ENCODE assay signal across 9 cellular contexts in the genomic region with DNA sequence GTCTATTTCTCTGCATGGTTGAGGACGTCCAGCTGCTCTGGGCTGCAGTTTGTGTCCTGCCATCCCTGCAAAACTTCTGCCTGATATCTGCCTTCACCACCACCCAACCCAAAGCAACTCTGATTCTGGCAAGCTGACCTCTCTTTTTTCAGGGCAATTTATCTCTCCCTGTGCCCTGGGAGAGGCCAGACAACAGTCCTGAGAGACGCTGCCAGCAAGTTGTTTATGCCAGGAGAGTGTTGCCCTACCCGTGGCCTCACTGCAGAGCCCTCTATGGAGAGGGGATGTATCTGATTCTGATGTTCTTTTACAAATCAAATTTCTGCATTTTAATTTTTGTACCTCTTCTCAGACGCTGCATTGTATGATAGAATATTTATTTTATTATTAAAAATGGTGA.
"Had no signal": no experiment of that assay in that cellular context is flagged by ENCODE, and none has a peak within 500 bp of the region (broad histone marks: within the 10 kb centered on the region; RNA-seq: fewer than 3 reads in every experiment).

No MANE protein-coding gene starts in this region.

- H3K4me3 ChIP-seq: GM23248, GM23338, HAP-1 had no signal

- H3K9me3 ChIP-seq: HAP-1 had no signal

- DNase-seq: GM23248, GOT3, H7, H9, HCEC 1CT, HFFc6 had no signal

- H3K4me1 ChIP-seq: HAP-1 had no signal

- H3K27ac ChIP-seq: GM23248 had no signal

- ATAC-seq: GM23338, HCT116 had no signal
